In genomic region chr17:36657763-36658490, GRCh38 we compare ENCODE assay signal across 8 cellular contexts. TPM values are rescaled to one million over a fixed set of nuclear protein-coding genes. Genes with fewer than 3 reads are reported as not detected.
DNase-seq lines count a peak whose midpoint lies in the region; ATAC-seq and TF ChIP-seq lines count a peak whose summit lies in the region.

No MANE protein-coding gene starts in this region.

- no peaks in the 10 kb centered on the region for H3K9me3 ChIP-seq in T-helper 17 cell (ENCODE audit: control insufficient read depth, low read length, poor library complexity, severe bottlenecking)

- no peaks in the 10 kb centered on the region for H3K9me3 Mint-ChIP-seq in osteocyte (ENCODE audit: unreplicated experiment)

- ATAC-seq in T-helper 17 cell, result no peak
- ATAC-seq in GM21515 (IDR thresholded peaks at IDR 0.05; ENCODE audit: unreplicated experiment), result no peak
- ATAC-seq in HG02642 (IDR thresholded peaks at IDR 0.05; ENCODE audit: poor library complexity, unreplicated experiment), result no peak
- ATAC-seq in HG03354 (IDR thresholded peaks at IDR 0.05; ENCODE audit: poor library complexity, severe bottlenecking, unreplicated experiment), result no peak

- H3K4me3 ChIP-seq in fibroblast of pulmonary artery (replicated peaks; ENCODE audit: low read depth, low read length), result peak overlapping the region; percentile 43

- H3K4me1 Mint-ChIP-seq in T-helper 17 cell, result peaks cover 19% of the 10 kb centered on the region
- peaks cover 2% of the 10 kb centered on the region for H3K4me1 Mint-ChIP-seq in osteocyte (ENCODE audit: unreplicated experiment)

- H3K27me3 Mint-ChIP-seq in T-helper 17 cell (peaks cover 52% of the 10 kb centered on the region), osteocyte (ENCODE audit: unreplicated experiment) (peaks cover 42% of the 10 kb centered on the region)

- peak; percentile 16 for DNase-seq in NCI-H2107 treated with DMSO at 0.1 percent for 48 hours (lab: John Stamatoyannopoulos, UW; ENCODE audit: unreplicated experiment)
- DNase-seq in NCI-H2107 (lab: John Stamatoyannopoulos, UW), result no peak
- no peak for DNase-seq in T-helper 17 cell
- DNase-seq in fibroblast of pulmonary artery (ENCODE audit: low read depth), result peak; percentile 10
- DNase-seq in osteocyte (ENCODE audit: extremely low spot score, unreplicated experiment), result no peak

- H3K36me3 Mint-ChIP-seq in T-helper 17 cell (ENCODE audit: low read depth), result peaks cover 5% of the 10 kb centered on the region
- H3K36me3 Mint-ChIP-seq in osteocyte (ENCODE audit: unreplicated experiment), result no peaks in the 10 kb centered on the region

- H3K4me3 Mint-ChIP-seq in T-helper 17 cell, result peak overlapping the region; percentile 79
- H3K4me3 Mint-ChIP-seq in osteocyte (ENCODE audit: unreplicated experiment), result peak overlapping the region; percentile 70

- TF ChIP-seq CTCF in fibroblast of pulmonary artery (IDR thresholded peaks at IDR 0.05; ENCODE audit: low read length, missing control alignments) (peak; percentile 32), osteocyte (IDR thresholded peaks at IDR 0.05) (peak; percentile 48)

- no peak overlapping the region for H3K27ac Mint-ChIP-seq in T-helper 17 cell
- no peak overlapping the region for H3K27ac Mint-ChIP-seq in osteocyte (ENCODE audit: unreplicated experiment)

RNA-seq across cellular contexts. Expression of gene MRM1, which starts 56.5 kb away (rescaled TPM):
- total RNA-seq in T-helper 17 cell (1 to 10 TPM; 2.6 to 3.4 TPM), osteocyte (3.6 and 4.3 TPM in 2 replicates)

Comparison
In these comparisons a context has a peak if more than half of its experiments do, and no peak if none do; other contexts are left out.
1. DNase-seq: peak in NCI-H2107 treated with DMSO at 0.1 percent for 48 hours (single experiment) and fibroblast of pulmonary artery (single experiment); none in NCI-H2107 (single experiment), T-helper 17 cell (0 of 3) and osteocyte (single experiment).